Comparison of ENCODE assay signal across 8 cellular contexts in the genomic region with DNA sequence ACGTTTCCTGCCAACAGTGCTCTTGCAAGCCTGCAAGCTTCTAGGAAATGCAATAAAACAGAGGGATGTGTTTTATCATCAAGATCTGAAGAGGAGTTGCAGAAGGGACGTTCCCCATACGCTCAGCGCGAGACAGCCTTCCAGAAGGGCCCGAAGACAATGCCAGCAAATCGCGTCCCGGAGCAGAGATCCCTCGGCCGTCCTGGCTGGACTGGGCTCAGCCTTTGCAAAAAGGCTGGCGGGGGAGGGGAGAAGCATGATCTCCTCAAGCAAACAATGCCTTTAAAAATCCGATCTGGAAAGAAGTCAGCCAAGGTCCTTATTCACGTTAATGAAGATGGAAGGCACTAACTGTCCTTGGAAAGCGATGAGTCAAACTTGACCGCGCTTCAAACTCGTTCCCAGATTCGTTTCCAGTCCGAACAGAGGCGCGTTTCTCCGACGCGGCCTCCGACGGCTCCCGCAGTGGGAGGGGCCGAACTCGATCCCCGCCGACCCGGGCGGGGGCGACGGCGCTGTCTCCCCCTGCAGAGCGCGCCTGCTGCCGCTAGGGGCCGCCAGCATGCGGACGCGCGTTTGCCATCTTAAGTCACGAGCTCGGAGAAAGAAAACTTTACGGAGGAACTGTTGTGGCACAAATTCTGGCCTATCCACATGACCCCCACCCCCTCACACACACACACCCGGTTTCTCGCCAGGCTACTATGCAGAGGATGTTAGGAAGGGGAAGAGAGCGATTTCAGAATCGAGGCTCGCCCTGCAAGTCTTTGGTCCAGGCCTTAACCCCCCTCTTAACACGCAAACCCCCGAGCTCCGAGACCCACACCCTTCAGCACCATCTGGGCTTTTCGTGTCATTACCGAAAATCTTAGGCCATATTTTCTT. TPM values are rescaled to one million over a fixed set of nuclear protein-coding genes. Genes with fewer than 3 reads are reported as not detected.
DNase-seq lines count a peak whose midpoint lies in the region; ATAC-seq, FAIRE-seq and TF ChIP-seq lines count a peak whose summit lies in the region.

No MANE protein-coding gene starts in this region.

- no peak overlapping the region for H3K14ac ChIP-seq in H1 (ENCODE audit: insufficient read length)

- H3K56ac ChIP-seq in H1 (replicated peaks; ENCODE audit: insufficient read length, low read depth, low read length): peak overlapping the region; percentile 8

- H3K4me2 ChIP-seq in DND-41 (ENCODE audit: insufficient read depth, low read length) (peak overlapping the region; percentile 89), H1 (ENCODE audit: insufficient read depth in 1 of 2, low read depth in 2 of 2, low read length in 2 of 2) (peak overlapping the region; percentile 90 to 94)

- H2BK5ac ChIP-seq in H1 (ENCODE audit: low read depth, low read length): peak overlapping the region; percentile 19

- CTCF ChIA-PET in activated CD8-positive, alpha-beta memory T cell treated with anti-CD3 and anti-CD28 coated beads, Interleukin-2, amount 10 ng/mL, durations not matched to agents 7 days and 5 days (lab: Charles Lee): interaction anchor here (0.6 to 7.3 kb wide), 164 partner anchors 9 to 1584 kb away, joined by 3 to 391 read pairs (median 4); a partner anchor contains a TSS
- CTCF ChIA-PET in H1 (lab: Charles Lee; ENCODE audit: partially characterized antibody): interaction anchor here (0.6 to 6.4 kb wide), 146 partner anchors 9 to 1409 kb away, joined by 3 to 107 read pairs (median 4); a partner anchor contains a TSS

- peaks cover 7% of the 10 kb centered on the region for H3K36me3 Mint-ChIP-seq in activated CD8-positive, alpha-beta memory T cell treated with anti-CD3 and anti-CD28 coated beads, Interleukin-2, amount 10 ng/mL, durations not matched to agents 7 days and 5 days
- no peaks in the 10 kb centered on the region for H3K36me3 Mint-ChIP-seq in memory B cell

- H3K27me3 ChIP-seq in DND-41 (ENCODE audit: insufficient read depth, low read length, poor library complexity) (no peaks in the 10 kb centered on the region), H1 (replicated peaks in 1 of 4; ENCODE audit: control insufficient read depth in 3 of 4, extremely low read depth in 1 of 4, insufficient read depth in 3 of 4, low read length in 3 of 4) (peaks cover 0 to 16% (median 7%) of the 10 kb centered on the region in 4 experiments; a peak in 3 of 7 replicates)

- peak; percentile 97 for TF ChIP-seq CTCF in DND-41 (IDR thresholded peaks at IDR 0.05; ENCODE audit: borderline replicate concordance, extremely low read depth, low read length, poor library complexity, severe bottlenecking)
- TF ChIP-seq CTCF in H1 (IDR thresholded peaks at IDR 0.05; ENCODE audit: control extremely low read depth in 1 of 3, insufficient read depth in 1 of 3, low read depth in 1 of 3, low read length in 3 of 3): peak; percentile 93 to 94 (median 94)

- H4K91ac ChIP-seq in H1 (replicated peaks; ENCODE audit: insufficient read length, low read length): peak overlapping the region; percentile 40

- H3K79me1 ChIP-seq in H1 (ENCODE audit: low read depth, low read length): no peaks in the 10 kb centered on the region

- no peak overlapping the region for H2AK5ac ChIP-seq in H1 (ENCODE audit: low read depth, low read length)

- H3K4me3 ChIP-seq in DND-41 (ENCODE audit: low read depth in 1 of 2, low read length in 2 of 2) (peak overlapping the region in 1 of 2 experiments; percentile 75; a peak in 3 of 4 replicates), H1 (ENCODE audit: extremely low read depth in 1 of 4, insufficient read depth in 2 of 4, low read depth in 3 of 4, low read length in 4 of 4) (peak overlapping the region; percentile 47 to 89 (median 83))

- H3K4me3 Mint-ChIP-seq in activated CD8-positive, alpha-beta memory T cell treated with anti-CD3 and anti-CD28 coated beads, Interleukin-2, amount 10 ng/mL, durations not matched to agents 7 days and 5 days: peak overlapping the region; percentile 98
- peak overlapping the region; percentile 79 for H3K4me3 Mint-ChIP-seq in memory B cell

- peak; percentile 57 to 58 for TF ChIP-seq RAD21 in H1 (IDR thresholded peaks at IDR 0.05 in 1 of 2, conservative IDR thresholded peaks at IDR 0.05 in 1 of 2; ENCODE audit: low read depth in 2 of 2, low read length in 2 of 2)

- H3K79me2 ChIP-seq in DND-41 (ENCODE audit: insufficient read depth, low read length): peaks cover 44% of the 10 kb centered on the region
- peaks cover 0 to 12% of the 10 kb centered on the region in 2 experiments; a peak in 1 of 4 replicates for H3K79me2 ChIP-seq in H1 (ENCODE audit: control insufficient read depth in 1 of 2, insufficient read depth in 2 of 2, low read length in 2 of 2)

- H3K27ac ChIP-seq in DND-41 (ENCODE audit: low read length) (peak overlapping the region; percentile 99), H1 (ENCODE audit: low read depth, low read length) (peak overlapping the region; percentile 59)

- no peaks in the 10 kb centered on the region for H3K9me3 Mint-ChIP-seq in activated CD8-positive, alpha-beta memory T cell treated with anti-CD3 and anti-CD28 coated beads, Interleukin-2, amount 10 ng/mL, durations not matched to agents 7 days and 5 days (ENCODE audit: low read depth)
- no peaks in the 10 kb centered on the region for H3K9me3 Mint-ChIP-seq in memory B cell

- H2AFZ ChIP-seq in DND-41 (ENCODE audit: low read depth, low read length): peak overlapping the region; percentile 94
- H2AFZ ChIP-seq in H1 (ENCODE audit: low read length): peak overlapping the region; percentile 79

- peak overlapping the region; percentile 28 for H4K5ac ChIP-seq in H1 (ENCODE audit: insufficient read length, low read depth, low read length)

- H3K23me2 ChIP-seq in H1 (ENCODE audit: low read depth, low read length): peaks cover 34% of the 10 kb centered on the region

- H4K8ac ChIP-seq in H1 (ENCODE audit: extremely low read depth, insufficient read depth, low read length): peak overlapping the region; percentile 83; the same call in 1 of the 2 replicates

- peak overlapping the region; percentile 6 for H2BK20ac ChIP-seq in H1 (ENCODE audit: low read length)

- 0 out of 2 replicates have a peak overlapping the region, but pooled peaks have one; percentile 40 for H2BK15ac ChIP-seq in H1 (ENCODE audit: low read length)

- ATAC-seq in DND-41 (ENCODE audit: insufficient read depth, low read depth): peak; percentile 28
- ATAC-seq in HG02610 (IDR thresholded peaks at IDR 0.05; ENCODE audit: unreplicated experiment): peak; percentile 38
- peak; percentile 31 for ATAC-seq in activated CD8-positive, alpha-beta memory T cell treated with anti-CD3 and anti-CD28 coated beads, Interleukin-2, amount 10 ng/mL, durations not matched to agents 7 days and 5 days
- ATAC-seq in memory B cell (ENCODE audit: low read depth): peak; percentile 49
- ATAC-seq in GM18511 (IDR thresholded peaks at IDR 0.05; ENCODE audit: unreplicated experiment): no peak

- H3K27ac Mint-ChIP-seq in activated CD8-positive, alpha-beta memory T cell treated with anti-CD3 and anti-CD28 coated beads, Interleukin-2, amount 10 ng/mL, durations not matched to agents 7 days and 5 days: peak overlapping the region; percentile 99
- peak overlapping the region; percentile 33 for H3K27ac Mint-ChIP-seq in memory B cell

- no peaks in the 10 kb centered on the region for H4K20me1 ChIP-seq in DND-41 (ENCODE audit: insufficient read depth, low read length)
- H4K20me1 ChIP-seq in H1 (replicated peaks in 1 of 2; ENCODE audit: control insufficient read depth in 1 of 2, insufficient read depth in 2 of 2, low read length in 2 of 2): no peaks in the 10 kb centered on the region

- peak overlapping the region; percentile 52 for H3K18ac ChIP-seq in H1 (ENCODE audit: extremely low read depth, low read length)

- peak overlapping the region; percentile 4 for H2BK120ac ChIP-seq in H1 (replicated peaks; ENCODE audit: low read depth, low read length)

- WGBS in H1 (ENCODE audit: extremely low coverage in 1 of 2, insufficient coverage in 1 of 2, insufficient read length in 1 of 2, insufficient replicate concordance in 2 of 2, low coverage in 1 of 2, low lambda C conversion rate in 2 of 2, missing lambda C conversion rate in 1 of 2), 2 experiments: 7% methylated on average over 45 of the region's 58 CpGs; no CpG with 5 or more reads in 1 of the 2 experiments

- H3K36me3 ChIP-seq in DND-41 (ENCODE audit: insufficient read depth, low read length) (no peaks in the 10 kb centered on the region; the same call in 1 of the 2 replicates), H1 (ENCODE audit: control insufficient read depth in 2 of 4, insufficient read depth in 4 of 4, low read length in 3 of 4) (no peaks in the 10 kb centered on the region)

- H3K9ac ChIP-seq in DND-41 (ENCODE audit: low read depth, low read length): peak overlapping the region; percentile 99
- H3K9ac ChIP-seq in H1 (replicated peaks in 1 of 4; ENCODE audit: extremely low read depth in 1 of 4, low read depth in 3 of 4, low read length in 3 of 4): peak overlapping the region in 3 of 4 experiments; percentile 52 to 72 (median 65); a peak in 6 of 7 replicates

- FAIRE-seq in H1 (lab: Jason Lieb, UNC): no peak

- H3K27me3 Mint-ChIP-seq in activated CD8-positive, alpha-beta memory T cell treated with anti-CD3 and anti-CD28 coated beads, Interleukin-2, amount 10 ng/mL, durations not matched to agents 7 days and 5 days: peaks cover 10% of the 10 kb centered on the region
- H3K27me3 Mint-ChIP-seq in memory B cell: no peaks in the 10 kb centered on the region

- no peak overlapping the region for H3K23ac ChIP-seq in H1 (ENCODE audit: insufficient read length)

- peak overlapping the region; percentile 45 for H3K4ac ChIP-seq in H1 (replicated peaks; ENCODE audit: insufficient read length, low read depth, low read length)

- H3K4me1 Mint-ChIP-seq in activated CD8-positive, alpha-beta memory T cell treated with anti-CD3 and anti-CD28 coated beads, Interleukin-2, amount 10 ng/mL, durations not matched to agents 7 days and 5 days: peaks cover 38% of the 10 kb centered on the region
- peaks cover 41% of the 10 kb centered on the region for H3K4me1 Mint-ChIP-seq in memory B cell

- no peaks in the 10 kb centered on the region for H3K9me3 ChIP-seq in DND-41 (ENCODE audit: insufficient read depth, low read length, severe bottlenecking)
- no peaks in the 10 kb centered on the region for H3K9me3 ChIP-seq in H1 (ENCODE audit: insufficient read depth in 2 of 2, low read depth in 1 of 2, low read length in 1 of 2)

- TF ChIP-seq POLR2A in H1 (IDR thresholded peaks at IDR 0.05; ENCODE audit: control extremely low read depth in 1 of 2, low read depth in 2 of 2, low read length in 2 of 2): peak; percentile 63 to 86

- TF ChIP-seq EP300 in H1 (IDR thresholded peaks at IDR 0.05; ENCODE audit: borderline replicate concordance in 1 of 2, low read depth in 2 of 2, low read length in 2 of 2): no peak

- H3K4me1 ChIP-seq in DND-41 (ENCODE audit: insufficient read depth, low read length) (peaks cover 50% of the 10 kb centered on the region), H1 (replicated peaks in 1 of 4; ENCODE audit: control insufficient read depth in 3 of 4, insufficient read depth in 4 of 4, low read length in 3 of 4) (peaks cover 0 to 19% (median 8%) of the 10 kb centered on the region in 4 experiments; a peak in 5 of 7 replicates)

- peak overlapping the region; percentile 70; the same call in 1 of the 2 replicates for H2BK12ac ChIP-seq in H1 (ENCODE audit: low read depth, low read length)

- POLR2A ChIA-PET in H1 (lab: Charles Lee; ENCODE audit: partially characterized antibody): interaction anchor here (0.7 to 3.3 kb wide), 14 partner anchors 8 to 1216 kb away, joined by 3 to 15 read pairs (median 6); a partner anchor contains a TSS

- DNase-seq in DND-41 (peak; percentile 86), NCI-H446 treated with DMSO at 0.1 percent for 48 hours (lab: John Stamatoyannopoulos, UW) (peak; percentile 53), H1 (ENCODE audit: low read depth in 1 of 2, low spot score in 2 of 2) (peak in 1 of 2 experiments; percentile 93), memory B cell (ENCODE audit: low spot score in 2 of 2) (peak; percentile 82 to 87)
- DNase-seq in activated CD8-positive, alpha-beta memory T cell treated with anti-CD3 and anti-CD28 coated beads, Interleukin-2, amount 10 ng/mL, durations not matched to agents 7 days and 5 days: peak; percentile 87
- DNase-seq in stimulated activated CD4-positive, alpha-beta T cell treated with anti-CD3 and anti-CD28 coated beads, TNF-alpha, amount 100 ng/mL, for 4 hours (ENCODE audit: low read depth in 3 of 3): peak in 2 of 3 experiments; percentile 65 to 68

RNA-seq across cellular contexts. Expression of a gene that starts 5.5 kb away (rescaled TPM):
- 10 to 100 TPM; 12.1 to 13.2 TPM for total RNA-seq in activated CD8-positive, alpha-beta memory T cell treated with anti-CD3 and anti-CD28 coated beads, Interleukin-2, amount 10 ng/mL, durations not matched to agents 7 days and 5 days
- 8.7 and 10.4 TPM in 2 replicates for total RNA-seq in H1 (2021; fragmentation: NEBNext Ultra II Directional; extraction: Animal tissue kit (Norgen Biotek cat#: 25700))
- 5.7 and 9.4 TPM in 2 replicates for polyA plus RNA-seq in H1 (2011; rRNA removed)
- polyA plus RNA-seq in H1 (2011; cell fraction: cytosol; rRNA removed): 8.0 TPM
- polyA plus RNA-seq in H1 (2011; cell fraction: nucleus; rRNA removed): 29.9 TPM
- polyA plus RNA-seq in H1 (2012, experiment 1 of 2): 11.7 to 15.2 TPM (median 14.1 TPM) in 4 replicates
- 2.8 TPM for polyA plus RNA-seq in H1 (2012, experiment 2 of 2)
- 4.0 TPM for polyA plus RNA-seq in H1 (2013, experiment 1 of 2)
- polyA plus RNA-seq in H1 (2013, experiment 2 of 2): 3.6 TPM
- 5.8 and 12.6 TPM in 2 replicates for polyA minus RNA-seq in H1 (2011; rRNA and poly(A)+ RNA removed)
- polyA minus RNA-seq in H1 (2011; cell fraction: cytosol; rRNA and poly(A)+ RNA removed): 7.0 TPM
- 10.8 TPM for polyA minus RNA-seq in H1 (2011; cell fraction: nucleus; rRNA and poly(A)+ RNA removed)

RNA-seq across cellular contexts. Expression of a gene that starts 37.4 kb away (rescaled TPM):
- not detected for total RNA-seq in activated CD8-positive, alpha-beta memory T cell treated with anti-CD3 and anti-CD28 coated beads, Interleukin-2, amount 10 ng/mL, durations not matched to agents 7 days and 5 days
- not detected in 2 replicates for total RNA-seq in H1 (2021; fragmentation: NEBNext Ultra II Directional; extraction: Animal tissue kit (Norgen Biotek cat#: 25700))
- polyA plus RNA-seq in H1 (2011; rRNA removed): not detected in 2 replicates
- polyA plus RNA-seq in H1 (2011; cell fraction: cytosol; rRNA removed): not detected
- not detected for polyA plus RNA-seq in H1 (2011; cell fraction: nucleus; rRNA removed)
- not detected in 4 replicates for polyA plus RNA-seq in H1 (2012, experiment 1 of 2)
- not detected for polyA plus RNA-seq in H1 (2012, experiment 2 of 2)
- polyA plus RNA-seq in H1 (2013, experiment 1 of 2): not detected
- not detected for polyA plus RNA-seq in H1 (2013, experiment 2 of 2)
- not detected in 2 replicates for polyA minus RNA-seq in H1 (2011; rRNA and poly(A)+ RNA removed)
- polyA minus RNA-seq in H1 (2011; cell fraction: cytosol; rRNA and poly(A)+ RNA removed): not detected
- not detected for polyA minus RNA-seq in H1 (2011; cell fraction: nucleus; rRNA and poly(A)+ RNA removed)
